20 cellular contexts compared by ENCODE assay signal in genomic region chr3:148863814-148864213, GRCh38. TPM values are rescaled to one million over a fixed set of nuclear protein-coding genes. Genes with fewer than 3 reads are reported as not detected.
DNase-seq lines count a peak whose midpoint lies in the region; ATAC-seq, FAIRE-seq and TF ChIP-seq lines count a peak whose summit lies in the region.
"Had no signal": no experiment of that assay in that cellular context is flagged by ENCODE, and none has a peak within 500 bp of the region (broad histone marks: within the 10 kb centered on the region; RNA-seq: fewer than 3 reads in every experiment).

No MANE protein-coding gene starts in this region.

- H2AK9ac ChIP-seq in IMR-90 (replicated peaks; ENCODE audit: low read depth, low read length, poor library complexity) = no peak overlapping the region

- H3K4me1 ChIP-seq in IMR-90 (ENCODE audit: control insufficient read depth, insufficient read depth, low read length) (no peaks in the 10 kb centered on the region), H1 (replicated peaks in 1 of 4; ENCODE audit: control insufficient read depth in 3 of 4, insufficient read depth in 4 of 4, low read length in 3 of 4) (no peaks in the 10 kb centered on the region), small intestine (ENCODE audit: control insufficient read depth in 2 of 2, insufficient read depth in 1 of 2, low read depth in 1 of 2, low read length in 1 of 2) (no peaks in the 10 kb centered on the region), suprapubic skin (no peaks in the 10 kb centered on the region)
- H3K4me1 ChIP-seq: BLaER1 treated with 17β-estradiol and CSF1 and Interleukin-3, amounts not matched to agents 10 nM and 100 nM; HAP-1 had no signal

- no peak overlapping the region for H3K4me2 ChIP-seq in IMR-90 (ENCODE audit: low read depth, low read length)
- no peak overlapping the region for H3K4me2 ChIP-seq in H1 (ENCODE audit: insufficient read depth in 1 of 2, low read depth in 2 of 2, low read length in 2 of 2)
- H3K4me2 ChIP-seq: BLaER1 treated with 17β-estradiol and CSF1 and Interleukin-3, amounts not matched to agents 10 nM and 100 nM had no signal

- peak overlapping the region; percentile 0; the same call in 1 of the 2 replicates for H4K91ac ChIP-seq in IMR-90 (ENCODE audit: insufficient read depth, low read depth, low read length)
- H4K91ac ChIP-seq in H1 (replicated peaks; ENCODE audit: insufficient read length, low read length) = no peak overlapping the region

- H3K14ac ChIP-seq in IMR-90 (replicated peaks; ENCODE audit: low read depth, low read length) = no peak overlapping the region
- H3K14ac ChIP-seq in H1 (ENCODE audit: insufficient read length) = no peak overlapping the region

- FAIRE-seq in H1 (lab: Jason Lieb, UNC) = no peak
- FAIRE-seq in small intestine (lab: Jason Lieb, UNC) = no peak
- FAIRE-seq: GM12878, GM18507 had no signal

- H3K9me1 ChIP-seq in IMR-90 (ENCODE audit: insufficient read depth, low read length) = no peaks in the 10 kb centered on the region

- H2AK5ac ChIP-seq in IMR-90 (ENCODE audit: low read depth, low read length) (no peak overlapping the region), H1 (ENCODE audit: low read depth, low read length) (no peak overlapping the region)

- H3K27me3 ChIP-seq in IMR-90 (ENCODE audit: control insufficient read depth, insufficient read depth, low read length) (peaks cover 3% of the 10 kb centered on the region; the same call in 1 of the 2 replicates), H1 (replicated peaks in 1 of 4; ENCODE audit: control insufficient read depth in 3 of 4, extremely low read depth in 1 of 4, insufficient read depth in 3 of 4, low read length in 3 of 4) (no peaks in the 10 kb centered on the region), small intestine (ENCODE audit: control insufficient read depth in 2 of 2, insufficient read depth in 2 of 2, low read length in 2 of 2) (no peaks in the 10 kb centered on the region), suprapubic skin (no peaks in the 10 kb centered on the region)
- H3K27me3 ChIP-seq: BLaER1 treated with 17β-estradiol and CSF1 and Interleukin-3, amounts not matched to agents 10 nM and 100 nM had no signal

- no peak overlapping the region for H2BK12ac ChIP-seq in H1 (ENCODE audit: low read depth, low read length)

- ATAC-seq in IMR-90 (ENCODE audit: low read depth) (no peak), T-helper 17 cell (no peak), GM21825 (IDR thresholded peaks at IDR 0.05; ENCODE audit: unreplicated experiment) (no peak)
- ATAC-seq: GM12878 had no signal

- CTCF ChIA-PET in IMR-90 (lab: Yijun Ruan, JAX) (interaction anchor here (1.6 kb wide), 1 partner anchor 11 kb away, joined by 4 read pairs; no protein-coding TSS in a partner anchor), H1 (lab: Charles Lee; ENCODE audit: partially characterized antibody) (interaction anchor here (0.6 to 12.1 kb wide), 9 partner anchors 11 to 474 kb away, joined by 3 to 189 read pairs (median 15); no protein-coding TSS in a partner anchor)

- 0 out of 2 replicates have a peak overlapping the region, but pooled peaks have one; percentile 20 for H2BK20ac ChIP-seq in IMR-90 (ENCODE audit: low read depth, low read length)
- no peak overlapping the region for H2BK20ac ChIP-seq in H1 (ENCODE audit: low read length)

- TF ChIP-seq CTCF in IMR-90 (conservative IDR thresholded peaks at IDR 0.05; ENCODE audit: low read depth, low read length) (no peak), H1 (IDR thresholded peaks at IDR 0.05; ENCODE audit: control extremely low read depth in 1 of 3, insufficient read depth in 1 of 3, low read depth in 1 of 3, low read length in 3 of 3) (no peak), suprapubic skin (IDR thresholded peaks at IDR 0.05) (no peak)

- peak overlapping the region; percentile 19 for H3K27ac Mint-ChIP-seq in T-helper 17 cell
- H3K27ac Mint-ChIP-seq: CD4-positive, CD25-positive, alpha-beta regulatory T cell; HFFc6 had no signal

- H3K4me1 Mint-ChIP-seq in T-helper 17 cell = no peaks in the 10 kb centered on the region
- H3K4me1 Mint-ChIP-seq: CD4-positive, CD25-positive, alpha-beta regulatory T cell had no signal

- WGBS in IMR-90 (ENCODE audit: extremely low coverage in 2 of 2, insufficient read length in 1 of 2), 2 experiments = no CpG with 5 or more reads among the region's 5 CpGs
- 88% methylated on average over 5 of the region's 5 CpGs; no CpG with 5 or more reads in 1 of the 2 experiments for WGBS in H1 (ENCODE audit: extremely low coverage in 1 of 2, insufficient coverage in 1 of 2, insufficient read length in 1 of 2, insufficient replicate concordance in 2 of 2, low coverage in 1 of 2, low lambda C conversion rate in 2 of 2, missing lambda C conversion rate in 1 of 2), 2 experiments
- 20 to 50% (median 27%) methylated on average over 5 of the region's 5 CpGs for WGBS in small intestine, 3 donors
- 71% methylated on average over 5 of the region's 5 CpGs for WGBS in suprapubic skin

- no peak for TF ChIP-seq EP300 in H1 (IDR thresholded peaks at IDR 0.05; ENCODE audit: borderline replicate concordance in 1 of 2, low read depth in 2 of 2, low read length in 2 of 2)
- TF ChIP-seq EP300 in suprapubic skin (IDR thresholded peaks at IDR 0.05) = no peak

- no peaks in the 10 kb centered on the region for H4K20me1 ChIP-seq in IMR-90 (ENCODE audit: insufficient read depth, low read length)
- no peaks in the 10 kb centered on the region for H4K20me1 ChIP-seq in H1 (replicated peaks in 1 of 2; ENCODE audit: control insufficient read depth in 1 of 2, insufficient read depth in 2 of 2, low read length in 2 of 2)
- H4K20me1 ChIP-seq: BLaER1 treated with 17β-estradiol and CSF1 and Interleukin-3, amounts not matched to agents 10 nM and 100 nM had no signal

- H3K56ac ChIP-seq in IMR-90 (ENCODE audit: extremely low read depth, insufficient read depth, low read length) = no peak overlapping the region
- H3K56ac ChIP-seq in H1 (replicated peaks; ENCODE audit: insufficient read length, low read depth, low read length) = no peak overlapping the region

- no peak overlapping the region for H4K5ac ChIP-seq in IMR-90 (ENCODE audit: low read depth, low read length)
- H4K5ac ChIP-seq in H1 (ENCODE audit: insufficient read length, low read depth, low read length) = no peak overlapping the region

- no peaks in the 10 kb centered on the region for H3K9me3 ChIP-seq in IMR-90 (ENCODE audit: control insufficient read depth, insufficient read depth, low read length)
- H3K9me3 ChIP-seq in T-helper 17 cell (ENCODE audit: control insufficient read depth, low read length, poor library complexity, severe bottlenecking) = no peaks in the 10 kb centered on the region
- H3K9me3 ChIP-seq in H1 (ENCODE audit: insufficient read depth in 2 of 2, low read depth in 1 of 2, low read length in 1 of 2) = no peaks in the 10 kb centered on the region
- H3K9me3 ChIP-seq in small intestine (ENCODE audit: control insufficient read depth, low read depth) = no peaks in the 10 kb centered on the region
- no peaks in the 10 kb centered on the region for H3K9me3 ChIP-seq in suprapubic skin
- H3K9me3 ChIP-seq: BLaER1 treated with 17β-estradiol and CSF1 and Interleukin-3, amounts not matched to agents 10 nM and 100 nM; HAP-1 had no signal

- no peak overlapping the region for H2BK15ac ChIP-seq in IMR-90 (ENCODE audit: low read depth, low read length)
- no peak overlapping the region for H2BK15ac ChIP-seq in H1 (ENCODE audit: low read length)

- TF ChIP-seq POLR2A in IMR-90 (IDR thresholded peaks at IDR 0.05; ENCODE audit: low read depth, low read length) (no peak), H1 (IDR thresholded peaks at IDR 0.05; ENCODE audit: control extremely low read depth in 1 of 2, low read depth in 2 of 2, low read length in 2 of 2) (no peak), suprapubic skin (IDR thresholded peaks at IDR 0.05) (no peak)

- H3K23ac ChIP-seq in IMR-90 (ENCODE audit: low read depth, low read length) (no peak overlapping the region), H1 (ENCODE audit: insufficient read length) (no peak overlapping the region)

- H3K27me3 Mint-ChIP-seq in T-helper 17 cell = peaks cover 56% of the 10 kb centered on the region

- H3K4me3 Mint-ChIP-seq in T-helper 17 cell = no peak overlapping the region
- H3K4me3 Mint-ChIP-seq: CD4-positive, CD25-positive, alpha-beta regulatory T cell; HFFc6 had no signal

- no peak overlapping the region for H3K4ac ChIP-seq in IMR-90 (ENCODE audit: low read depth, low read length)
- no peak overlapping the region for H3K4ac ChIP-seq in H1 (replicated peaks; ENCODE audit: insufficient read length, low read depth, low read length)

- H3K36me3 ChIP-seq in IMR-90 (ENCODE audit: control insufficient read depth, insufficient read depth, low read length) (no peaks in the 10 kb centered on the region), H1 (ENCODE audit: control insufficient read depth in 2 of 4, insufficient read depth in 4 of 4, low read length in 3 of 4) (no peaks in the 10 kb centered on the region), small intestine (ENCODE audit: control insufficient read depth in 2 of 2, insufficient read depth in 2 of 2, low read length in 2 of 2) (no peaks in the 10 kb centered on the region), suprapubic skin (no peaks in the 10 kb centered on the region)
- H3K36me3 ChIP-seq: BLaER1 treated with 17β-estradiol and CSF1 and Interleukin-3, amounts not matched to agents 10 nM and 100 nM; HAP-1 had no signal

- peaks cover 7% of the 10 kb centered on the region for H3K36me3 Mint-ChIP-seq in T-helper 17 cell (ENCODE audit: low read depth)
- H3K36me3 Mint-ChIP-seq: CD4-positive, CD25-positive, alpha-beta regulatory T cell had no signal

- H3K9ac ChIP-seq in IMR-90 (ENCODE audit: low read depth, low read length) (no peak overlapping the region), H1 (replicated peaks in 1 of 4; ENCODE audit: extremely low read depth in 1 of 4, low read depth in 3 of 4, low read length in 3 of 4) (no peak overlapping the region)
- H3K9ac ChIP-seq: BLaER1 treated with 17β-estradiol and CSF1 and Interleukin-3, amounts not matched to agents 10 nM and 100 nM; GM23248 had no signal

- TF ChIP-seq RAD21 in IMR-90 (IDR thresholded peaks at IDR 0.05; ENCODE audit: low read length) (no peak), H1 (IDR thresholded peaks at IDR 0.05 in 1 of 2, conservative IDR thresholded peaks at IDR 0.05 in 1 of 2; ENCODE audit: low read depth in 2 of 2, low read length in 2 of 2) (no peak)

- H3K79me1 ChIP-seq in IMR-90 (ENCODE audit: low read depth in 1 of 2, low read length in 2 of 2) (no peaks in the 10 kb centered on the region), H1 (ENCODE audit: low read depth, low read length) (no peaks in the 10 kb centered on the region)

- H3K18ac ChIP-seq in IMR-90 (ENCODE audit: low read depth, low read length) = no peak overlapping the region
- H3K18ac ChIP-seq in H1 (ENCODE audit: extremely low read depth, low read length) = no peak overlapping the region

- BruUV-seq in IMR-90 (replicated peaks; lab: Mats Ljungman, UMichigan) = no TSS peak

- in situ Hi-C loops in IMR-90 (cut with MboI; ENCODE audit: low sequenced_read_pairs) = loop anchor here (5.0 kb wide), 1 partner anchor 83 kb away; no protein-coding TSS in a partner anchor

- POLR2A ChIA-PET in IMR-90 (lab: Charles Lee; ENCODE audit: unreplicated experiment) = no interaction called here
- POLR2A ChIA-PET in H1 (lab: Charles Lee; ENCODE audit: partially characterized antibody) = no interaction called here

- no peak overlapping the region for H2BK5ac ChIP-seq in IMR-90 (ENCODE audit: low read depth, low read length, poor library complexity, severe bottlenecking)
- no peak overlapping the region for H2BK5ac ChIP-seq in H1 (ENCODE audit: low read depth, low read length)

- no peak overlapping the region for H2AFZ ChIP-seq in IMR-90 (replicated peaks; ENCODE audit: low read length, poor library complexity)
- H2AFZ ChIP-seq in H1 (ENCODE audit: low read length) = 0 out of 2 replicates have a peak overlapping the region, but pooled peaks have one; percentile 65
- H2AFZ ChIP-seq: GM23248 had no signal

- dilution Hi-C loops in IMR-90 (cut with HindIII; ENCODE audit: low sequenced_read_pairs, unreplicated experiment) = no loop called here

- H4K8ac ChIP-seq in IMR-90 (ENCODE audit: low read depth in 2 of 2, low read length in 2 of 2) = no peak overlapping the region
- H4K8ac ChIP-seq in H1 (ENCODE audit: extremely low read depth, insufficient read depth, low read length) = no peak overlapping the region

- H2BK120ac ChIP-seq in IMR-90 (ENCODE audit: low read depth, low read length) = 0 out of 2 replicates have a peak overlapping the region, but pooled peaks have one; percentile 71
- no peak overlapping the region for H2BK120ac ChIP-seq in H1 (replicated peaks; ENCODE audit: low read depth, low read length)

- no peak overlapping the region for H3K4me3 ChIP-seq in IMR-90 (ENCODE audit: insufficient read depth, low read depth, low read length)
- H3K4me3 ChIP-seq in H1 (ENCODE audit: extremely low read depth in 1 of 4, insufficient read depth in 2 of 4, low read depth in 3 of 4, low read length in 4 of 4) = no peak overlapping the region
- H3K4me3 ChIP-seq in small intestine (ENCODE audit: low read depth in 1 of 2, low read length in 2 of 2) = no peak overlapping the region
- no peak overlapping the region for H3K4me3 ChIP-seq in suprapubic skin
- H3K4me3 ChIP-seq: BLaER1 treated with 17β-estradiol and CSF1 and Interleukin-3, amounts not matched to agents 10 nM and 100 nM; GM12878; GM23248; HAP-1 had no signal

- intact Hi-C loops in IMR-90 (cut with micrococcal nuclease) = loop anchor here (10.0 kb wide), 1 partner anchor 559 kb away; no protein-coding TSS in a partner anchor

- DNase-seq in IMR-90 (no peak), T-helper 17 cell (no peak), H1 (ENCODE audit: low read depth in 1 of 2, low spot score in 2 of 2) (no peak), small intestine (peak; percentile 49), NCI-H1436 treated with DMSO at 0.1 percent for 48 hours (lab: John Stamatoyannopoulos, UW) (no peak), suprapubic skin (ENCODE audit: low spot score in 2 of 2) (no peak)
- DNase-seq: ACHN; Calu3; CD4-positive, CD25-positive, alpha-beta regulatory T cell; DMS79; GM23248; HFFc6 had no signal

- no peak overlapping the region for H3K27ac ChIP-seq in IMR-90 (ENCODE audit: insufficient read depth, low read length)
- no peak overlapping the region for H3K27ac ChIP-seq in H1 (ENCODE audit: low read depth, low read length)
- no peak overlapping the region for H3K27ac ChIP-seq in small intestine (ENCODE audit: low read depth in 1 of 2, low read length in 1 of 2)
- no peak overlapping the region for H3K27ac ChIP-seq in suprapubic skin
- H3K27ac ChIP-seq: BLaER1 treated with 17β-estradiol and CSF1 and Interleukin-3, amounts not matched to agents 10 nM and 100 nM; GM23248 had no signal

- no peaks in the 10 kb centered on the region for H3K23me2 ChIP-seq in H1 (ENCODE audit: low read depth, low read length)

- no peaks in the 10 kb centered on the region for H3K79me2 ChIP-seq in H1 (ENCODE audit: control insufficient read depth in 1 of 2, insufficient read depth in 2 of 2, low read length in 2 of 2)

RNA-seq across cellular contexts. Expression of gene CPA3, which starts 1.3 kb away (rescaled TPM):
- total RNA-seq in IMR-90 (2012; rRNA removed) (0.28 TPM in 1 of 2 replicates, not detected in the other), T-helper 17 cell (under 1 TPM in 1 of 2 donors, not detected in 1; 0.57 TPM), suprapubic skin (1 to 10 TPM; 1.8 to 4.4 (median 2.4) TPM)
- polyA plus RNA-seq in IMR-90 (2012; rRNA removed) (0.07 and 0.09 TPM in 2 replicates), H1 (2011; rRNA removed) (not detected in 2 replicates), small intestine (1 to 10 TPM in 2 of 3 donors, under 1 TPM in 1; 0.67 to 8.5 (median 5.4) TPM)
- 0.03 TPM in 1 of 2 replicates, not detected in the other for polyA plus RNA-seq in IMR-90 (2012; cell fraction: cytosol; rRNA removed)
- 0.15 TPM in 1 of 2 replicates, not detected in the other for polyA plus RNA-seq in IMR-90 (2012; cell fraction: nucleus; rRNA removed; ENCODE audit: low replicate concordance)
- not detected in 2 replicates for total RNA-seq in H1 (2021; fragmentation: NEBNext Ultra II Directional; extraction: Animal tissue kit (Norgen Biotek cat#: 25700))
- not detected for polyA plus RNA-seq in H1 (2011; cell fraction: cytosol; rRNA removed)
- not detected for polyA plus RNA-seq in H1 (2011; cell fraction: nucleus; rRNA removed)
- polyA plus RNA-seq in H1 (2012, experiment 1 of 2) = not detected in 4 replicates
- not detected for polyA plus RNA-seq in H1 (2012, experiment 2 of 2)
- not detected for polyA plus RNA-seq in H1 (2013, experiment 1 of 2)
- not detected for polyA plus RNA-seq in H1 (2013, experiment 2 of 2)
- polyA minus RNA-seq in H1 (2011; rRNA and poly(A)+ RNA removed) = not detected in 2 replicates
- polyA minus RNA-seq in H1 (2011; cell fraction: cytosol; rRNA and poly(A)+ RNA removed) = not detected
- polyA minus RNA-seq in H1 (2011; cell fraction: nucleus; rRNA and poly(A)+ RNA removed) = not detected
- total RNA-seq: A172, Calu3, G401, GM12878, GM23248, HT1080 had no signal
- polyA plus RNA-seq: CD4-positive, CD25-positive, alpha-beta regulatory T cell; GM12878; GM23248 had no signal

RNA-seq across cellular contexts. Expression of gene CPB1, which starts 36.2 kb away (rescaled TPM):
- not detected in 2 replicates for total RNA-seq in IMR-90 (2012; rRNA removed)
- not detected in 2 replicates for polyA plus RNA-seq in IMR-90 (2012; rRNA removed)
- not detected in 2 replicates for polyA plus RNA-seq in IMR-90 (2012; cell fraction: cytosol; rRNA removed)
- not detected in 2 replicates for polyA plus RNA-seq in IMR-90 (2012; cell fraction: nucleus; rRNA removed; ENCODE audit: low replicate concordance)
- not detected for total RNA-seq in T-helper 17 cell
- not detected in 2 replicates for total RNA-seq in H1 (2021; fragmentation: NEBNext Ultra II Directional; extraction: Animal tissue kit (Norgen Biotek cat#: 25700))
- not detected in 2 replicates for polyA plus RNA-seq in H1 (2011; rRNA removed)
- polyA plus RNA-seq in H1 (2011; cell fraction: cytosol; rRNA removed) = not detected
- not detected for polyA plus RNA-seq in H1 (2011; cell fraction: nucleus; rRNA removed)
- polyA plus RNA-seq in H1 (2012, experiment 1 of 2) = not detected in 4 replicates
- polyA plus RNA-seq in H1 (2012, experiment 2 of 2) = not detected
- polyA plus RNA-seq in H1 (2013, experiment 1 of 2) = not detected
- polyA plus RNA-seq in H1 (2013, experiment 2 of 2) = not detected
- not detected in 2 replicates for polyA minus RNA-seq in H1 (2011; rRNA and poly(A)+ RNA removed)
- not detected for polyA minus RNA-seq in H1 (2011; cell fraction: cytosol; rRNA and poly(A)+ RNA removed)
- not detected for polyA minus RNA-seq in H1 (2011; cell fraction: nucleus; rRNA and poly(A)+ RNA removed)
- polyA plus RNA-seq in small intestine = 1 to 10 TPM in 2 of 3 donors, under 1 TPM in 1; 0.63 to 7.6 (median 6.9) TPM
- total RNA-seq in suprapubic skin = not detected
- total RNA-seq: A172; Calu3; CD4-positive, CD25-positive, alpha-beta regulatory T cell; G401; GM23248; HFFc6; HT1080 had no signal
- polyA plus RNA-seq: CD4-positive, CD25-positive, alpha-beta regulatory T cell; GM12878; GM23248 had no signal
